Comparison of ENCODE assay signal across 12 cellular contexts in genomic region chr4:151905197-151905596, GRCh38.
DNase-seq lines count a peak whose midpoint lies in the region; ATAC-seq, FAIRE-seq and TF ChIP-seq lines count a peak whose summit lies in the region.
"Had no signal": no experiment of that assay in that cellular context is flagged by ENCODE, and none has a peak within 500 bp of the region (broad histone marks: within the 10 kb centered on the region; RNA-seq: fewer than 3 reads in every experiment).

No MANE protein-coding gene starts in this region.

- H2BK5ac ChIP-seq in mesenchymal stem cell (ENCODE audit: low read depth, low read length, poor library complexity, severe bottlenecking), result no peak overlapping the region

- H3K79me1 ChIP-seq in mesenchymal stem cell (replicated peaks; ENCODE audit: low read length, poor library complexity, severe bottlenecking), result no peaks in the 10 kb centered on the region

- H2BK15ac ChIP-seq in mesenchymal stem cell (ENCODE audit: low read depth, poor library complexity, severe bottlenecking), result no peak overlapping the region

- TF ChIP-seq POLR2A in GM12891 (IDR thresholded peaks at IDR 0.05; ENCODE audit: low read depth, low read length), result no peak

- no peak overlapping the region for H3K4ac ChIP-seq in mesenchymal stem cell (ENCODE audit: low read depth in 1 of 2, low read length in 2 of 2)

- peaks cover 3 to 4% of the 10 kb centered on the region in 2 donors for H3K36me3 Mint-ChIP-seq in CD4-positive, alpha-beta memory T cell

- H3K9me3 Mint-ChIP-seq in CD4-positive, alpha-beta memory T cell, result peaks cover 6 to 49% (median 33%) of the 10 kb centered on the region in 8 donors

- peak; percentile 50 for FAIRE-seq in GM12891 (lab: Jason Lieb, UNC)

- no peak overlapping the region for H3K14ac ChIP-seq in mesenchymal stem cell (ENCODE audit: low read length in 2 of 2)

- peaks cover 26% of the 10 kb centered on the region for H3K9me3 ChIP-seq in mesenchymal stem cell (ENCODE audit: control insufficient read depth, low read length)
- H3K9me3 ChIP-seq in CD4-positive, alpha-beta memory T cell (ENCODE audit: control insufficient read depth in 1 of 2, low read length in 2 of 2), result no peaks in the 10 kb centered on the region

- peaks cover 4 to 6% of the 10 kb centered on the region in 2 experiments for H3K27me3 ChIP-seq in mesenchymal stem cell (ENCODE audit: control insufficient read depth in 1 of 2, insufficient read depth in 1 of 2, low read length in 2 of 2)
- no peaks in the 10 kb centered on the region for H3K27me3 ChIP-seq in CD4-positive, alpha-beta memory T cell (ENCODE audit: insufficient read depth, low read length)
- H3K27me3 ChIP-seq: cardiac muscle cell, esophagus squamous epithelium had no signal

- no peak overlapping the region for H4K8ac ChIP-seq in mesenchymal stem cell (ENCODE audit: low read length)

- no peak overlapping the region for H3K18ac ChIP-seq in mesenchymal stem cell (ENCODE audit: low read depth in 1 of 2, low read length in 2 of 2)

- H3K4me1 ChIP-seq in mesenchymal stem cell (ENCODE audit: control insufficient read depth, insufficient read depth, low read depth, low read length), result no peaks in the 10 kb centered on the region
- H3K4me1 ChIP-seq in CD4-positive, alpha-beta memory T cell (ENCODE audit: insufficient read depth, low read length), result no peaks in the 10 kb centered on the region
- H3K4me1 ChIP-seq: esophagus squamous epithelium had no signal

- no peak overlapping the region for H3K9ac ChIP-seq in mesenchymal stem cell (ENCODE audit: low read length)

- CTCF ChIA-PET in CD4-positive, alpha-beta memory T cell (lab: Charles Lee; ENCODE audit: partially characterized antibody), result no interaction called here

- 57% methylated on average over 1 of the region's 1 CpG for WGBS in mesenchymal stem cell

- DNase-seq in GM12891 (ENCODE audit: insufficient read length, low spot score) (peak; percentile 10), mesenchymal stem cell (no peak), NCI-H1694 (lab: John Stamatoyannopoulos, UW) (no peak)
- no peak for DNase-seq in CD4-positive, alpha-beta memory T cell
- DNase-seq: activated T-cell treated with anti-CD3 and anti-CD28 coated beads, Interleukin-2, amount 50 U/mL, for 72 hours; esophagus squamous epithelium; NCI-H1092 treated with DMSO at 0.1 percent for 48 hours had no signal

- H2BK120ac ChIP-seq in mesenchymal stem cell (ENCODE audit: low read depth, low read length), result no peak overlapping the region

- no peak overlapping the region for H3K23ac ChIP-seq in mesenchymal stem cell (ENCODE audit: low read length in 2 of 2)

- no peak overlapping the region for H3K4me2 ChIP-seq in mesenchymal stem cell (ENCODE audit: low read length, poor library complexity, severe bottlenecking)

- intact Hi-C loops in CD4-positive, alpha-beta memory T cell (cut with micrococcal nuclease), result no loop called here

- no peak overlapping the region for H3K27ac ChIP-seq in mesenchymal stem cell (ENCODE audit: low read length, poor library complexity, severe bottlenecking)
- H3K27ac ChIP-seq in CD4-positive, alpha-beta memory T cell (ENCODE audit: low read depth, low read length), result no peak overlapping the region
- H3K27ac ChIP-seq: cardiac muscle cell, esophagus squamous epithelium had no signal

- no peak overlapping the region for H3K4me3 Mint-ChIP-seq in CD4-positive, alpha-beta memory T cell
- H3K4me3 Mint-ChIP-seq: activated T-cell treated with anti-CD3 and anti-CD28 coated beads, Interleukin-2, amount 50 U/mL, for 72 hours had no signal

- no peak overlapping the region for H4K91ac ChIP-seq in mesenchymal stem cell (ENCODE audit: low read length)

- peaks cover 0 to 2% (median 0%) of the 10 kb centered on the region in 4 donors for H3K4me1 Mint-ChIP-seq in CD4-positive, alpha-beta memory T cell

- H3K36me3 ChIP-seq in mesenchymal stem cell (ENCODE audit: control insufficient read depth in 1 of 2, insufficient read depth in 2 of 2, low read depth in 1 of 2, low read length in 2 of 2), result no peaks in the 10 kb centered on the region
- no peaks in the 10 kb centered on the region for H3K36me3 ChIP-seq in CD4-positive, alpha-beta memory T cell (ENCODE audit: insufficient read depth, low read length)
- H3K36me3 ChIP-seq: cardiac muscle cell, esophagus squamous epithelium had no signal

- H2AK5ac ChIP-seq in mesenchymal stem cell (ENCODE audit: low read length, severe bottlenecking), result no peak overlapping the region

- H3K27me3 Mint-ChIP-seq in CD4-positive, alpha-beta memory T cell, result peaks cover 0 to 1% of the 10 kb centered on the region in 2 donors

- no peak overlapping the region for H3K27ac Mint-ChIP-seq in CD4-positive, alpha-beta memory T cell
- H3K27ac Mint-ChIP-seq: activated T-cell treated with anti-CD3 and anti-CD28 coated beads, Interleukin-2, amount 50 U/mL, for 72 hours had no signal

- H3K4me3 ChIP-seq in mesenchymal stem cell (ENCODE audit: insufficient read depth in 1 of 2, low read depth in 1 of 2, low read length in 2 of 2), result no peak overlapping the region
- H3K4me3 ChIP-seq in CD4-positive, alpha-beta memory T cell (ENCODE audit: low read length in 2 of 2), result no peak overlapping the region
- H3K4me3 ChIP-seq: cardiac muscle cell, esophagus squamous epithelium had no signal

- POLR2A ChIA-PET in CD4-positive, alpha-beta memory T cell (lab: Charles Lee; ENCODE audit: partially characterized antibody), result no interaction called here

- H2BK12ac ChIP-seq in mesenchymal stem cell (ENCODE audit: low read length in 2 of 2), result no peak overlapping the region

- H2AFZ ChIP-seq in mesenchymal stem cell (ENCODE audit: low read depth, low read length), result no peak overlapping the region

- ATAC-seq in GM19351 (IDR thresholded peaks at IDR 0.05; ENCODE audit: unreplicated experiment), result peak; percentile 94
- peak; percentile 88 for ATAC-seq in HG02759 (IDR thresholded peaks at IDR 0.05; ENCODE audit: unreplicated experiment)
- ATAC-seq in HG03460 (IDR thresholded peaks at IDR 0.05; ENCODE audit: unreplicated experiment), result peak; percentile 89
- ATAC-seq in activated CD4-positive, CD25-positive, alpha-beta regulatory T cell treated with anti-CD3 and anti-CD28 coated beads, Interleukin-2, amount 50 U/mL, for 24 hours, result no peak
- ATAC-seq: activated T-cell treated with anti-CD3 and anti-CD28 coated beads, Interleukin-2, amount 50 U/mL, for 72 hours had no signal

TF ChIP-seq in GM12891, 5 proteins besides CTCF, POLR2A, EP300 and RAD21:
- no peak for TF ChIP-seq TAF1 (IDR thresholded peaks at IDR 0.05; ENCODE audit: low read depth, low read length)
- peak; percentile 39; the same call in 1 of the 2 replicates for TF ChIP-seq SPI1 (IDR thresholded peaks at IDR 0.05; ENCODE audit: low read depth, low read length)

Comparison
In these comparisons a context has a peak if more than half of its experiments do, and no peak if none do; other contexts are left out.
1. ATAC-seq: peak in GM19351 (single experiment), HG02759 (single experiment) and HG03460 (single experiment); none in activated CD4-positive, CD25-positive, alpha-beta regulatory T cell treated with anti-CD3 and anti-CD28 coated beads, Interleukin-2, amount 50 U/mL, for 24 hours (0 of 2).